ENCODE assay signal across 1 cellular context in the genomic region with DNA sequence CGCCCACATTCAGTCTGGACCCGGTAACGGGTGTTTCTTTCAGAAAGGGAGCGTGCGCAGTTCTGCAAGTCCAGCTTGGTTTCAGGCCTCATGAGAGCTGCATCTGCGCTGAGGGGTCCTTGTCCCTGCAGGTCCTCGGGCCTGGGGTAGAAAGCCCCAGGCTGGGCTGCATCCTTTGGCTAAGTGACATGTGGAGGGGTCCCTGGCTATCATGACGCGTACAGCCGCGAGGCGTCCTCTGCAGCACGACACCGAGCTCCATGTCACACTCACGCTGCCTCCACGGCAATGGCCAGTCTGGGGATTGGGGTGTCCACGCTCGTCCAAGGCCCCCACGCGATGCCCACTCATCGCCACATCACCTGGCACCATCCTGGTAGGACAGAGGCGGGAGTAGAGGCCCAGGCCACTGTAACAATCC.
TF ChIP-seq lines count a peak whose summit lies in the region.

No MANE protein-coding gene starts in this region.

TF ChIP-seq in HepG2, 621 proteins besides CTCF, POLR2A, EP300 and RAD21:
- TF ChIP-seq NBN (conservative IDR thresholded peaks at IDR 0.05) (no peak), FLYWCH1 (CRISPR knock-in tag; IDR thresholded peaks at IDR 0.05) (no peak), KLF15 (CRISPR knock-in tag; IDR thresholded peaks at IDR 0.05; ENCODE audit: borderline replicate concordance) (no peak), ZNF660 (CRISPR knock-in tag; IDR thresholded peaks at IDR 0.05; ENCODE audit: borderline replicate concordance, low read depth) (no peak), ATF1 (CRISPR knock-in tag; IDR thresholded peaks at IDR 0.05) (no peak), FOXC1 (CRISPR knock-in tag; IDR thresholded peaks at IDR 0.05; ENCODE audit: borderline replicate concordance) (no peak)
- TF ChIP-seq, protein P1, sequence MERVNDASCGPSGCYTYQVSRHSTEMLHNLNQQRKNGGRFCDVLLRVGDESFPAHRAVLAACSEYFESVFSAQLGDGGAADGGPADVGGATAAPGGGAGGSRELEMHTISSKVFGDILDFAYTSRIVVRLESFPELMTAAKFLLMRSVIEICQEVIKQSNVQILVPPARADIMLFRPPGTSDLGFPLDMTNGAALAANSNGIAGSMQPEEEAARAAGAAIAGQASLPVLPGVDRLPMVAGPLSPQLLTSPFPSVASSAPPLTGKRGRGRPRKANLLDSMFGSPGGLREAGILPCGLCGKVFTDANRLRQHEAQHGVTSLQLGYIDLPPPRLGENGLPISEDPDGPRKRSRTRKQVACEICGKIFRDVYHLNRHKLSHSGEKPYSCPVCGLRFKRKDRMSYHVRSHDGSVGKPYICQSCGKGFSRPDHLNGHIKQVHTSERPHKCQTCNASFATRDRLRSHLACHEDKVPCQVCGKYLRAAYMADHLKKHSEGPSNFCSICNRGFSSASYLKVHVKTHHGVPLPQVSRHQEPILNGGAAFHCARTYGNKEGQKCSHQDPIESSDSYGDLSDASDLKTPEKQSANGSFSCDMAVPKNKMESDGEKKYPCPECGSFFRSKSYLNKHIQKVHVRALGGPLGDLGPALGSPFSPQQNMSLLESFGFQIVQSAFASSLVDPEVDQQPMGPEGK (CRISPR knock-in tag; IDR thresholded peaks at IDR 0.05) = no peak
